In genomic region chr2:238427435-238428162, GRCh38 we compare ENCODE assay signal across 8 cellular contexts. TPM values are rescaled to one million over a fixed set of nuclear protein-coding genes. Genes with fewer than 3 reads are reported as not detected.
DNase-seq lines count a peak whose midpoint lies in the region; ATAC-seq and TF ChIP-seq lines count a peak whose summit lies in the region.

No MANE protein-coding gene starts in this region.

- H3K36me3 ChIP-seq in MG63: peaks cover 35% of the 10 kb centered on the region
- H3K36me3 ChIP-seq in colonic mucosa: no peaks in the 10 kb centered on the region
- peaks cover 0 to 12% of the 10 kb centered on the region in 2 donors for H3K36me3 ChIP-seq in mucosa of rectum (ENCODE audit: control insufficient read depth in 2 of 2, insufficient read depth in 2 of 2, low read length in 2 of 2)

- peak overlapping the region; percentile 89 for H3K4me3 ChIP-seq in MG63
- H3K4me3 ChIP-seq in colonic mucosa: peak overlapping the region; percentile 96
- H3K4me3 ChIP-seq in mucosa of rectum (ENCODE audit: low read length in 2 of 2): peak overlapping the region; percentile 82 to 94

- H3K9me3 Mint-ChIP-seq in activated CD4-positive, alpha-beta T cell treated with anti-CD3 and anti-CD28 coated beads, Interleukin-2, amount 10 ng/mL, durations not matched to agents 7 days and 5 days: peaks cover 4% of the 10 kb centered on the region

- ATAC-seq in left colon: no peak

- no peaks in the 10 kb centered on the region for H3K27me3 ChIP-seq in MG63
- H3K27me3 ChIP-seq in colonic mucosa: no peaks in the 10 kb centered on the region
- H3K27me3 ChIP-seq in mucosa of rectum (ENCODE audit: control insufficient read depth in 2 of 2, insufficient read depth in 2 of 2, low read length in 2 of 2): no peaks in the 10 kb centered on the region

- H3K4me1 Mint-ChIP-seq in activated CD4-positive, alpha-beta T cell treated with anti-CD3 and anti-CD28 coated beads, Interleukin-2, amount 10 ng/mL, durations not matched to agents 7 days and 5 days: peaks cover 43% of the 10 kb centered on the region

- CTCF ChIA-PET in activated CD4-positive, alpha-beta T cell treated with anti-CD3 and anti-CD28 coated beads, Interleukin-2, amount 10 ng/mL, durations not matched to agents 7 days and 5 days (lab: Charles Lee): interaction anchor here (1.4 to 1.5 kb wide), 2 partner anchors 8 to 12 kb away, joined by 3 to 4 read pairs; no protein-coding TSS in a partner anchor

- peak overlapping the region; percentile 89 to 92 for H3K9ac ChIP-seq in colonic mucosa (ENCODE audit: low read depth in 2 of 2, low read length in 2 of 2)
- H3K9ac ChIP-seq in mucosa of rectum (ENCODE audit: low read depth in 1 of 2, low read length in 2 of 2): peak overlapping the region; percentile 82 to 90

- H3K36me3 Mint-ChIP-seq in activated CD4-positive, alpha-beta T cell treated with anti-CD3 and anti-CD28 coated beads, Interleukin-2, amount 10 ng/mL, durations not matched to agents 7 days and 5 days (ENCODE audit: low read depth): peaks cover 18% of the 10 kb centered on the region

- peak overlapping the region; percentile 95 for H3K27ac ChIP-seq in colonic mucosa
- H3K27ac ChIP-seq in mucosa of rectum (ENCODE audit: low read depth in 2 of 2, low read length in 2 of 2): peak overlapping the region; percentile 94 to 96

- H3K4me1 ChIP-seq in colonic mucosa (no peaks in the 10 kb centered on the region), mucosa of rectum (ENCODE audit: control insufficient read depth in 2 of 2, insufficient read depth in 2 of 2, low read length in 2 of 2) (peaks cover 17% of the 10 kb centered on the region in 2 donors)

- no peaks in the 10 kb centered on the region for H3K27me3 Mint-ChIP-seq in activated CD4-positive, alpha-beta T cell treated with anti-CD3 and anti-CD28 coated beads, Interleukin-2, amount 10 ng/mL, durations not matched to agents 7 days and 5 days

- intact Hi-C loops in colonic mucosa (cut with DNase I) (no loop called here), left colon (cut with DNase I, micrococcal nuclease) (no loop called here)

- H3K4me3 Mint-ChIP-seq in activated CD4-positive, alpha-beta T cell treated with anti-CD3 and anti-CD28 coated beads, Interleukin-2, amount 10 ng/mL, durations not matched to agents 7 days and 5 days: peak overlapping the region; percentile 91

- no peak for TF ChIP-seq CTCF in colonic mucosa (IDR thresholded peaks at IDR 0.05)

- POLR2A ChIA-PET in activated CD4-positive, alpha-beta T cell treated with anti-CD3 and anti-CD28 coated beads, Interleukin-2, amount 10 ng/mL, durations not matched to agents 7 days and 5 days (lab: Charles Lee): no interaction called here

- DNase-seq in activated CD4-positive, alpha-beta T cell treated with anti-CD3 and anti-CD28 coated beads, Interleukin-2, amount 10 ng/mL, durations not matched to agents 7 days and 5 days: no peak
- DNase-seq in activated CD4-positive, alpha-beta T cell treated with anti-CD3 and anti-CD28 coated beads, Interleukin-2, amount 50 U/mL, for 4 hours: no peak
- no peak for DNase-seq in MG63
- no peak for DNase-seq in colonic mucosa
- DNase-seq in NK-92 treated with Interleukin-12 subunit alpha and Interleukin-12 subunit beta, amount 100 ng/mL, for 24 hours (lab: John Stamatoyannopoulos, UW): no peak
- no peak for DNase-seq in left colon
- DNase-seq in effector CD8-positive, alpha-beta T cell (lab: John Stamatoyannopoulos, UW): no peak

- peak overlapping the region; percentile 95 for H3K27ac Mint-ChIP-seq in activated CD4-positive, alpha-beta T cell treated with anti-CD3 and anti-CD28 coated beads, Interleukin-2, amount 10 ng/mL, durations not matched to agents 7 days and 5 days

- peaks cover 16% of the 10 kb centered on the region for H3K9me3 ChIP-seq in MG63
- no peaks in the 10 kb centered on the region for H3K9me3 ChIP-seq in colonic mucosa
- H3K9me3 ChIP-seq in mucosa of rectum (ENCODE audit: control insufficient read depth in 2 of 2, low read length in 2 of 2): peaks cover 0 to 5% of the 10 kb centered on the region in 2 donors

RNA-seq across cellular contexts. Expression of gene ASB1, which starts 0.9 kb away (rescaled TPM):
- total RNA-seq in activated CD4-positive, alpha-beta T cell treated with anti-CD3 and anti-CD28 coated beads, Interleukin-2, amount 10 ng/mL, durations not matched to agents 7 days and 5 days: 10 to 100 TPM; 26.2 to 28.9 TPM
- total RNA-seq in MG63 (2014; rRNA removed; shearing (Covaris generic); ENCODE audit: low replicate concordance): 16.0 and 36.1 TPM in 2 replicates
- total RNA-seq in colonic mucosa (10 to 100 TPM; 19.3 to 22.4 TPM), left colon (10 to 100 TPM; 20.1 to 22.1 TPM)
